1 cellular context compared by ENCODE assay signal in the genomic region with DNA sequence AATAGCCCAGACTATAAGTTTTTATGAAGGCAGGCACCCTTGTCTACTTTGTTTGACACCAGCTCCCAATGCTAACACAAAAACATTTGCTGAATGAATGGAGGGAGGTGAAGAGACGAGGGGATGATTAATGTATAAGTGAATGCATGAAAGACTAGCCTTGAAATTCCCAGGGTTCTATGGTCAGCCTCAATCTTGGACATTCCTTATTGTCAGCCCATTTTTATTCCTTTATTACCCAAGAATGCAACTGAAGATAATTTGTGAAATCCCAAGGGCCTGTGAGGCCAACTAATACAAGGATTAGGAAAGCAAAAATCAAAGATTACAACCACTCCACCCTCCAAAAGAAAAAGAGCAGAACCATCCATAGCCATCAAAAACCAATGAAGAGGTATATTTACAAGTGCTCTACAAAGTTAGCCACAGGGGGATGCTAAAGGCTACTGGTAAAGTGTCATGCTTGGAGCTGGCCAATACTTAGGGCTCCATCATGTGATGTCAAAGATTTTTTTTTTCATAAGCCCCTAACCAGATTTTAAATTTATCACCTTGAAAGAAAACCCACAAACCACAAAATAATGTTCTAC.
TF ChIP-seq lines count a peak whose summit lies in the region.

No MANE protein-coding gene starts in this region.

TF ChIP-seq in K562, 482 proteins besides CTCF, POLR2A, EP300 and RAD21 (continued from another document):
- TF ChIP-seq HMG20A (CRISPR knock-in tag; conservative IDR thresholded peaks at IDR 0.05) (no peak), EHMT2 (IDR thresholded peaks at IDR 0.05) (0 out of 2 replicates have a peak, but pooled peaks have one; percentile 50), ARNT (IDR thresholded peaks at IDR 0.05) (0 out of 4 replicates have a peak, but pooled peaks of 1 of the 2 experiments have one; percentile 44), HIVEP1 (CRISPR knock-in tag; IDR thresholded peaks at IDR 0.05) (no peak), CC2D1A (IDR thresholded peaks at IDR 0.05) (peak; percentile 46; the same call in 1 of the 2 replicates), SNIP1 (IDR thresholded peaks at IDR 0.05; ENCODE audit: low read depth) (no peak), ARID2 (IDR thresholded peaks at IDR 0.05) (peak; percentile 68; the same call in 1 of the 2 replicates), PRDM10 (IDR thresholded peaks at IDR 0.05; ENCODE audit: partially characterized antibody) (no peak), USF1 (CRISPR knock-in tag; IDR thresholded peaks at IDR 0.05) (no peak), HNRNPLL (IDR thresholded peaks at IDR 0.05; ENCODE audit: low read depth, low read length, poor library complexity, severe bottlenecking) (no peak), ATF1 (CRISPR knock-in tag; IDR thresholded peaks at IDR 0.05) (no peak), ATF1 (tag; IDR thresholded peaks at IDR 0.05) (peak; percentile 40; the same call in 1 of the 2 replicates), SMC3 (conservative IDR thresholded peaks at IDR 0.05; ENCODE audit: insufficient read depth, low read depth, low read length) (peak; percentile 56), GATA2 (CRISPR knock-in tag; IDR thresholded peaks at IDR 0.05) (no peak), MTA3 (IDR thresholded peaks at IDR 0.05; ENCODE audit: borderline replicate concordance) (no peak), CREM (IDR thresholded peaks at IDR 0.05; ENCODE audit: low read depth) (0 out of 2 replicates have a peak, but pooled peaks have one; percentile 3), TBL1XR1 (IDR thresholded peaks at IDR 0.05; ENCODE audit: low read length in 2 of 2) (peak in 1 of 2 experiments; percentile 23; a peak in 1 of 4 replicates), HEY1 (CRISPR knock-in tag; IDR thresholded peaks at IDR 0.05; ENCODE audit: borderline replicate concordance) (no peak), ZNF592 (IDR thresholded peaks at IDR 0.05) (peak; percentile 61), TFE3 (CRISPR knock-in tag; IDR thresholded peaks at IDR 0.05) (0 out of 2 replicates have a peak, but pooled peaks have one; percentile 35), FOXA3 (CRISPR knock-in tag; conservative IDR thresholded peaks at IDR 0.05 in 1 of 2, IDR thresholded peaks at IDR 0.05 in 1 of 2) (peak in 1 of 2 experiments; percentile 68; a peak in 2 of 4 replicates), MAFK (IDR thresholded peaks at IDR 0.05; ENCODE audit: low read length) (peak; percentile 4; the same call in 1 of the 2 replicates), SAFB2 (IDR thresholded peaks at IDR 0.05; ENCODE audit: borderline replicate concordance, low read depth, low read length, severe bottlenecking) (no peak), KLF16 (IDR thresholded peaks at IDR 0.05) (peak; percentile 76), NFE2L1 (tag; IDR thresholded peaks at IDR 0.05; ENCODE audit: borderline replicate concordance, low read depth) (no peak), ZNF12 (CRISPR knock-in tag; IDR thresholded peaks at IDR 0.05) (no peak), JUND (IDR thresholded peaks at IDR 0.05; ENCODE audit: borderline replicate concordance, low read depth, low read length) (no peak), JUND (tag; IDR thresholded peaks at IDR 0.05; ENCODE audit: borderline replicate concordance, low read depth, low read length) (0 out of 3 replicates have a peak, but pooled peaks have one; percentile 24), HDAC1 (IDR thresholded peaks at IDR 0.05) (no peak), PHF20 (IDR thresholded peaks at IDR 0.05; ENCODE audit: partially characterized antibody) (no peak), KDM1A (IDR thresholded peaks at IDR 0.05) (peak in 1 of 2 experiments; percentile 8; a peak in 1 of 4 replicates), E2F5 (CRISPR knock-in tag; IDR thresholded peaks at IDR 0.05) (no peak), ZNF274 (IDR thresholded peaks at IDR 0.05; ENCODE audit: borderline replicate concordance, low read depth, low read length) (0 out of 2 replicates have a peak, but pooled peaks have one; percentile 16), POLR2B (IDR thresholded peaks at IDR 0.05; ENCODE audit: low read depth, partially characterized antibody) (no peak), BACH1 (tag; IDR thresholded peaks at IDR 0.05) (no peak), RBM15 (IDR thresholded peaks at IDR 0.05; ENCODE audit: insufficient read depth, low read length) (no peak), ZNF384 (IDR thresholded peaks at IDR 0.05; ENCODE audit: low read depth, low read length) (peak; percentile 64; the same call in 1 of the 2 replicates)
- TF ChIP-seq, protein P1, sequence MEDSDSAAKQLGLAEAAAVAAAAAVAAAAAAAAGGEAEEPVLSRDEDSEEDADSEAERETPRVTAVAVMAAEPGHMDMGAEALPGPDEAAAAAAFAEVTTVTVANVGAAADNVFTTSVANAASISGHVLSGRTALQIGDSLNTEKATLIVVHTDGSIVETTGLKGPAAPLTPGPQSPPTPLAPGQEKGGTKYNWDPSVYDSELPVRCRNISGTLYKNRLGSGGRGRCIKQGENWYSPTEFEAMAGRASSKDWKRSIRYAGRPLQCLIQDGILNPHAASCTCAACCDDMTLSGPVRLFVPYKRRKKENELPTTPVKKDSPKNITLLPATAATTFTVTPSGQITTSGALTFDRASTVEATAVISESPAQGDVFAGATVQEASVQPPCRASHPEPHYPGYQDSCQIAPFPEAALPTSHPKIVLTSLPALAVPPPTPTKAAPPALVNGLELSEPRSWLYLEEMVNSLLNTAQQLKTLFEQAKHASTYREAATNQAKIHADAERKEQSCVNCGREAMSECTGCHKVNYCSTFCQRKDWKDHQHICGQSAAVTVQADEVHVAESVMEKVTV (CRISPR knock-in tag; IDR thresholded peaks at IDR 0.05), result peak; percentile 87
- TF ChIP-seq, protein P2, sequence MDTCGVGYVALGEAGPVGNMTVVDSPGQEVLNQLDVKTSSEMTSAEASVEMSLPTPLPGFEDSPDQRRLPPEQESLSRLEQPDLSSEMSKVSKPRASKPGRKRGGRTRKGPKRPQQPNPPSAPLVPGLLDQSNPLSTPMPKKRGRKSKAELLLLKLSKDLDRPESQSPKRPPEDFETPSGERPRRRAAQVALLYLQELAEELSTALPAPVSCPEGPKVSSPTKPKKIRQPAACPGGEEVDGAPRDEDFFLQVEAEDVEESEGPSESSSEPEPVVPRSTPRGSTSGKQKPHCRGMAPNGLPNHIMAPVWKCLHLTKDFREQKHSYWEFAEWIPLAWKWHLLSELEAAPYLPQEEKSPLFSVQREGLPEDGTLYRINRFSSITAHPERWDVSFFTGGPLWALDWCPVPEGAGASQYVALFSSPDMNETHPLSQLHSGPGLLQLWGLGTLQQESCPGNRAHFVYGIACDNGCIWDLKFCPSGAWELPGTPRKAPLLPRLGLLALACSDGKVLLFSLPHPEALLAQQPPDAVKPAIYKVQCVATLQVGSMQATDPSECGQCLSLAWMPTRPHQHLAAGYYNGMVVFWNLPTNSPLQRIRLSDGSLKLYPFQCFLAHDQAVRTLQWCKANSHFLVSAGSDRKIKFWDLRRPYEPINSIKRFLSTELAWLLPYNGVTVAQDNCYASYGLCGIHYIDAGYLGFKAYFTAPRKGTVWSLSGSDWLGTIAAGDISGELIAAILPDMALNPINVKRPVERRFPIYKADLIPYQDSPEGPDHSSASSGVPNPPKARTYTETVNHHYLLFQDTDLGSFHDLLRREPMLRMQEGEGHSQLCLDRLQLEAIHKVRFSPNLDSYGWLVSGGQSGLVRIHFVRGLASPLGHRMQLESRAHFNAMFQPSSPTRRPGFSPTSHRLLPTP (IDR thresholded peaks at IDR 0.05; ENCODE audit: borderline replicate concordance, extremely low read depth, insufficient read length), result no peak
